ENCODE assay signal across 10 cellular contexts in the genomic region with DNA sequence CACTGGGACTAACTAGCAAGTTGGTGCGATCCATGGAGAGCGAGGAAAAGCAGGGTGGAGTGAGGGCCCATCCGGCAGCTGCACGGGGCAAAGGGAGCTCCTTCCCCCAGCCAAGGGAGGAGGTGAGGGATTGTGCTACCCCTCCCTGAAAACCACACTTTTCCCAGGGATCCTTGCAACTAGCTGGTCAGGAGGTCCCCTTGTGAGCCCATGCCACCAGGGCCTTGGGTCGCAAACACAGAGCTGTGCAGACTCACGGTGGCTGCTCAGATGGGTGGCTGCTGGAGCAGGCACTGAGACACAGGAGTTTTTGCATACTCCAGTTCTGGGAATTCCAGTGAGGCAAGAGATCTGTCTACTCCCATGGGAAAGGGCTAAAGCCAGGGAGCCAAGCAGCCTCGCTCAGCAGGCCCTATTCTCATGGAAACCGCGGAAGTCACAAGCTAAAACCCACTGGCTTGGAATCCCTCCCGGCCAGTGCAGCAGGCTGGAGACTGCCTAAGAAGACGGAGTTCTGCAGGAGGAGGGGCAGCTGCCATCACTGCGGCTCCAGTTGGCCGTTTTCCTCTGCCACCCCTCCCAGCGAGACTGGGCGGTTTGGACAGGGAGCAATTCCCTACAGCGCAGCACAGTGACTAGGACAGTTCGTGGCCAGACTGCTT. TPM values are rescaled to one million over a fixed set of nuclear protein-coding genes. Genes with fewer than 3 reads are reported as not detected.
A peak's percentile ranks its signal among the peaks of the same experiment; 100 is the strongest.
DNase-seq lines count a peak whose midpoint lies in the region; ATAC-seq, FAIRE-seq and TF ChIP-seq lines count a peak whose summit lies in the region.
"Had no signal": no experiment of that assay in that cellular context is flagged by ENCODE, and none has a peak within 500 bp of the region (broad histone marks: within the 10 kb centered on the region; RNA-seq: fewer than 3 reads in every experiment).

No MANE protein-coding gene starts in this region.

- WGBS in prostate gland: 36% methylated on average over 17 of the region's 17 CpGs

- no peak for ATAC-seq in HG03039 (IDR thresholded peaks at IDR 0.05; ENCODE audit: unreplicated experiment)

- H3K9me3 ChIP-seq in MG63 (no peaks in the 10 kb centered on the region), kidney (ENCODE audit: control insufficient read depth in 1 of 2, low read length in 2 of 2) (no peaks in the 10 kb centered on the region), prostate gland (no peaks in the 10 kb centered on the region)

- no peak overlapping the region for H3K27ac ChIP-seq in kidney (ENCODE audit: low read depth in 2 of 2, low read length in 2 of 2)
- H3K27ac ChIP-seq in prostate gland: no peak overlapping the region

- H3K4me3 ChIP-seq in MG63 (no peak overlapping the region), kidney (ENCODE audit: low read length in 2 of 2) (peak overlapping the region in 1 of 2 donors; percentile 25), prostate gland (no peak overlapping the region)
- H3K4me3 ChIP-seq: tibial nerve had no signal

- DNase-seq in MG63 (peak; percentile 83), cerebellum (ENCODE audit: low spot score) (peak; percentile 44), kidney (peak; percentile 94), superior temporal gyrus (ENCODE audit: extremely low spot score) (peak; percentile 45), prostate gland (ENCODE audit: low spot score) (no peak), SIG-M5 (lab: John Stamatoyannopoulos, UW) (no peak), NCI-H1417 treated with DMSO at 0.1 percent for 48 hours (lab: John Stamatoyannopoulos, UW) (no peak)

- no peak for TF ChIP-seq CTCF in kidney (IDR thresholded peaks at IDR 0.05; ENCODE audit: borderline replicate concordance, extremely low read depth, insufficient read depth)
- TF ChIP-seq CTCF in prostate gland (IDR thresholded peaks at IDR 0.05): no peak

- TF ChIP-seq POLR2A in prostate gland (IDR thresholded peaks at IDR 0.05): no peak

- FAIRE-seq in kidney (lab: Jason Lieb, UNC): no peak

- no peaks in the 10 kb centered on the region for H3K36me3 ChIP-seq in MG63
- no peaks in the 10 kb centered on the region for H3K36me3 ChIP-seq in kidney (ENCODE audit: control insufficient read depth in 1 of 2, insufficient read depth in 2 of 2, low read length in 2 of 2)
- no peaks in the 10 kb centered on the region for H3K36me3 ChIP-seq in prostate gland

- no peak overlapping the region for H3K9ac ChIP-seq in kidney (ENCODE audit: low read length in 2 of 2)

- H3K27me3 ChIP-seq in MG63 (no peaks in the 10 kb centered on the region), prostate gland (replicated peaks; ENCODE audit: insufficient read depth) (no peaks in the 10 kb centered on the region)
- H3K27me3 ChIP-seq: tibial nerve had no signal

- H3K4me1 ChIP-seq in kidney (ENCODE audit: control insufficient read depth in 1 of 2, insufficient read depth in 1 of 2, low read depth in 1 of 2, low read length in 2 of 2) (no peaks in the 10 kb centered on the region), prostate gland (replicated peaks) (no peaks in the 10 kb centered on the region)

- intact Hi-C loops in kidney (cut with DNase I): no loop called here
- intact Hi-C loops in prostate gland (cut with DNase I): no loop called here

RNA-seq across cellular contexts. Expression of gene ZNF705A, which starts 10.9 kb away (rescaled TPM):
- not detected in 2 replicates for total RNA-seq in MG63 (2014; rRNA removed; shearing (Covaris generic); ENCODE audit: low replicate concordance)
- not detected for total RNA-seq in cerebellum
- not detected for total RNA-seq in kidney
- polyA plus RNA-seq in kidney (ENCODE audit: insufficient read depth, low read depth, low replicate concordance): not detected
- total RNA-seq in prostate gland: not detected
- total RNA-seq: activated CD8-positive, alpha-beta memory T cell treated with anti-CD3 and anti-CD28 coated beads for 36 hours; tibial nerve had no signal

RNA-seq across cellular contexts. Expression of gene CLEC4A, which starts 22.5 kb away (rescaled TPM):
- total RNA-seq in MG63 (2014; rRNA removed; shearing (Covaris generic); ENCODE audit: low replicate concordance): not detected in 2 replicates
- total RNA-seq in cerebellum (0.27 TPM), kidney (3.7 TPM), prostate gland (1 to 10 TPM in 1 of 2 donors, not detected in 1; 1.1 TPM)
- 2.4 TPM for polyA plus RNA-seq in kidney (ENCODE audit: insufficient read depth, low read depth, low replicate concordance)

Comparison
In these comparisons a context has a peak if more than half of its experiments do, and no peak if none do; other contexts are left out.
1. DNase-seq: peak in MG63 (single experiment), cerebellum (single experiment), kidney (single experiment) and superior temporal gyrus (single experiment); none in prostate gland (single experiment), SIG-M5 (single experiment) and NCI-H1417 treated with DMSO at 0.1 percent for 48 hours (single experiment).